In the genomic region with DNA sequence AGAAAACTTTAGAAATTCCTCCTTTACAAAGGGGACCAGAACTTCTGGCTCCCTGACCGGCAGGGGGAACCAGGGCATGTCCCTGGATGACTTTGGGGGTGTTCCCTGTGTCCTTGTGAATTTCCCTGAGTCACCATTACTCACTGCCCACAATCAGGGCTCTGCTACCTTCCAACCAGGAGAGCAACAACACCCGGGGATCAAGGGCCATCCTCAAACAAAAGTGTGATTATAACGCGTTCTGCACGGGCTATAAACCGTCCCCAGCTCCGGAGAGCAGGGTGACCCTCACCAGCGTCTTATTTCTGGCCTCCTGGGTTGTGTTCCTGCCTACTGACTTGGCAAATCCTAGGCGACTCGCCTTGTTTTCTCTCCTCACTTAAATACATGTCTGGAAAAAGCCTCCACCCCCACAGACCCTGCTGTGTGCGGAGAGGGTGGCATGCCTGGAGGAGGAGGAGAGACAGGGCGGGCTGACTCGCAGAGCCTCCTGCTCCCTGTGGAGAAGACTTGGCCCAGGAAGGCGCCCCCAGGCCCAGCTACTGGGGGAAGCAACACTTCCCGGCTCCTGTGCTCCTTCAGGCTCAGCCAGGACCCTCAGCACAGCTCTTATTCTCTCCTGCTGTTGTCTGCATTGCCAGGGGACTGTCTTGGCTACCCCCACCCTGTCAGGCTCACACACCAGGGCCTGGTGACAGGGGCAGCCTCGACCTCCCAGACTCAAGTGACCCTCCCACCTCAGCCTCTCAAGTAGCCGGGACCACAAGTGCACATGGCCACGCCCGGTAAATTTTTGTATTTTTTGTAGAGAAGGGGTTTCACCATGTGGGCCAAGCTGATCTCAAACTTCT, we compare ENCODE assay signal across 1 cellular context.
A peak's percentile ranks its signal among the peaks of the same experiment; 100 is the strongest.
TF ChIP-seq lines count a peak whose summit lies in the region.

No MANE protein-coding gene starts in this region.

TF ChIP-seq in K562, 482 proteins besides CTCF, POLR2A, EP300 and RAD21 (continued from another document and continues in another):
- TF ChIP-seq CREB1 (IDR thresholded peaks at IDR 0.05) (0 out of 2 replicates have a peak, but pooled peaks have one; percentile 30), CREB1 (CRISPR knock-in tag; IDR thresholded peaks at IDR 0.05) (no peak), GATAD2A (IDR thresholded peaks at IDR 0.05) (peak; percentile 80), ZNF696 (CRISPR knock-in tag; conservative IDR thresholded peaks at IDR 0.05) (no peak), GTF2E2 (tag; IDR thresholded peaks at IDR 0.05) (0 out of 2 replicates have a peak, but pooled peaks have one; percentile 49), ZNF785 (CRISPR knock-in tag; IDR thresholded peaks at IDR 0.05) (no peak), ZNF41 (CRISPR knock-in tag; conservative IDR thresholded peaks at IDR 0.05) (peak; percentile 45; the same call in 1 of the 2 replicates), ZNF175 (CRISPR knock-in tag; IDR thresholded peaks at IDR 0.05; ENCODE audit: low read depth) (peak; percentile 63), OTX1 (CRISPR knock-in tag; IDR thresholded peaks at IDR 0.05) (peak; percentile 43; the same call in 1 of the 2 replicates), ZBTB17 (CRISPR knock-in tag; IDR thresholded peaks at IDR 0.05) (peak; percentile 57), TCFL5 (CRISPR knock-in tag; conservative IDR thresholded peaks at IDR 0.05) (0 out of 2 replicates have a peak, but pooled peaks have one; percentile 21), JUN (IDR thresholded peaks at IDR 0.05; ENCODE audit: borderline replicate concordance, low read depth, low read length) (peak; percentile 96), JUN (CRISPR knock-in tag; IDR thresholded peaks at IDR 0.05; ENCODE audit: borderline replicate concordance) (no peak), MAFG (tag; conservative IDR thresholded peaks at IDR 0.05) (peak; percentile 98), ERF (CRISPR knock-in tag; IDR thresholded peaks at IDR 0.05) (peak; percentile 45; the same call in 1 of the 2 replicates), TEAD1 (CRISPR knock-in tag; IDR thresholded peaks at IDR 0.05) (peak; percentile 40 to 46; a peak in 1 of 4 replicates), ZEB2 (IDR thresholded peaks at IDR 0.05) (peak; percentile 87), ZNF780A (CRISPR knock-in tag; IDR thresholded peaks at IDR 0.05) (no peak), HMG20B (CRISPR knock-in tag; IDR thresholded peaks at IDR 0.05) (no peak), ZC3H4 (CRISPR knock-in tag; IDR thresholded peaks at IDR 0.05; ENCODE audit: borderline replicate concordance) (no peak), STAG1 (CRISPR knock-in tag; IDR thresholded peaks at IDR 0.05; ENCODE audit: borderline replicate concordance) (0 out of 2 replicates have a peak, but pooled peaks have one; percentile 19), ZNF165 (CRISPR knock-in tag; IDR thresholded peaks at IDR 0.05; ENCODE audit: borderline replicate concordance) (peak; percentile 78; the same call in 1 of the 2 replicates), HDAC1 (IDR thresholded peaks at IDR 0.05) (peak; percentile 21 to 91; a peak in 3 of 4 replicates), ZFP36 (IDR thresholded peaks at IDR 0.05; ENCODE audit: low read depth, low read length, partially characterized antibody) (no peak), HDAC6 (IDR thresholded peaks at IDR 0.05; ENCODE audit: low read depth, low read length) (no peak), HNRNPUL1 (IDR thresholded peaks at IDR 0.05; ENCODE audit: low read length) (no peak), SAP30 (IDR thresholded peaks at IDR 0.05; ENCODE audit: borderline replicate concordance, insufficient read depth, low read depth, low read length, poor library complexity, severe bottlenecking) (no peak), ESRRA (IDR thresholded peaks at IDR 0.05; ENCODE audit: borderline replicate concordance, low read depth) (peak; percentile 100)
- TF ChIP-seq, protein P1, sequence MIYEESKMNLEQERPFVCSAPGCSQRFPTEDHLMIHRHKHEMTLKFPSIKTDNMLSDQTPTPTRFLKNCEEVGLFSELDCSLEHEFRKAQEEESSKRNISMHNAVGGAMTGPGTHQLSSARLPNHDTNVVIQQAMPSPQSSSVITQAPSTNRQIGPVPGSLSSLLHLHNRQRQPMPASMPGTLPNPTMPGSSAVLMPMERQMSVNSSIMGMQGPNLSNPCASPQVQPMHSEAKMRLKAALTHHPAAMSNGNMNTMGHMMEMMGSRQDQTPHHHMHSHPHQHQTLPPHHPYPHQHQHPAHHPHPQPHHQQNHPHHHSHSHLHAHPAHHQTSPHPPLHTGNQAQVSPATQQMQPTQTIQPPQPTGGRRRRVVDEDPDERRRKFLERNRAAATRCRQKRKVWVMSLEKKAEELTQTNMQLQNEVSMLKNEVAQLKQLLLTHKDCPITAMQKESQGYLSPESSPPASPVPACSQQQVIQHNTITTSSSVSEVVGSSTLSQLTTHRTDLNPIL (CRISPR knock-in tag; IDR thresholded peaks at IDR 0.05): peak; percentile 20; the same call in 1 of the 2 replicates
- TF ChIP-seq, protein P2, sequence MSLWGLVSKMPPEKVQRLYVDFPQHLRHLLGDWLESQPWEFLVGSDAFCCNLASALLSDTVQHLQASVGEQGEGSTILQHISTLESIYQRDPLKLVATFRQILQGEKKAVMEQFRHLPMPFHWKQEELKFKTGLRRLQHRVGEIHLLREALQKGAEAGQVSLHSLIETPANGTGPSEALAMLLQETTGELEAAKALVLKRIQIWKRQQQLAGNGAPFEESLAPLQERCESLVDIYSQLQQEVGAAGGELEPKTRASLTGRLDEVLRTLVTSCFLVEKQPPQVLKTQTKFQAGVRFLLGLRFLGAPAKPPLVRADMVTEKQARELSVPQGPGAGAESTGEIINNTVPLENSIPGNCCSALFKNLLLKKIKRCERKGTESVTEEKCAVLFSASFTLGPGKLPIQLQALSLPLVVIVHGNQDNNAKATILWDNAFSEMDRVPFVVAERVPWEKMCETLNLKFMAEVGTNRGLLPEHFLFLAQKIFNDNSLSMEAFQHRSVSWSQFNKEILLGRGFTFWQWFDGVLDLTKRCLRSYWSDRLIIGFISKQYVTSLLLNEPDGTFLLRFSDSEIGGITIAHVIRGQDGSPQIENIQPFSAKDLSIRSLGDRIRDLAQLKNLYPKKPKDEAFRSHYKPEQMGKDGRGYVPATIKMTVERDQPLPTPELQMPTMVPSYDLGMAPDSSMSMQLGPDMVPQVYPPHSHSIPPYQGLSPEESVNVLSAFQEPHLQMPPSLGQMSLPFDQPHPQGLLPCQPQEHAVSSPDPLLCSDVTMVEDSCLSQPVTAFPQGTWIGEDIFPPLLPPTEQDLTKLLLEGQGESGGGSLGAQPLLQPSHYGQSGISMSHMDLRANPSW (CRISPR knock-in tag; IDR thresholded peaks at IDR 0.05): 0 out of 2 replicates have a peak, but pooled peaks have one; percentile 34
- TF ChIP-seq, protein P3, sequence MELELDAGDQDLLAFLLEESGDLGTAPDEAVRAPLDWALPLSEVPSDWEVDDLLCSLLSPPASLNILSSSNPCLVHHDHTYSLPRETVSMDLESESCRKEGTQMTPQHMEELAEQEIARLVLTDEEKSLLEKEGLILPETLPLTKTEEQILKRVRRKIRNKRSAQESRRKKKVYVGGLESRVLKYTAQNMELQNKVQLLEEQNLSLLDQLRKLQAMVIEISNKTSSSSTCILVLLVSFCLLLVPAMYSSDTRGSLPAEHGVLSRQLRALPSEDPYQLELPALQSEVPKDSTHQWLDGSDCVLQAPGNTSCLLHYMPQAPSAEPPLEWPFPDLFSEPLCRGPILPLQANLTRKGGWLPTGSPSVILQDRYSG (tag; conservative IDR thresholded peaks at IDR 0.05; ENCODE audit: low read depth): peak; percentile 82
- TF ChIP-seq, protein P4, sequence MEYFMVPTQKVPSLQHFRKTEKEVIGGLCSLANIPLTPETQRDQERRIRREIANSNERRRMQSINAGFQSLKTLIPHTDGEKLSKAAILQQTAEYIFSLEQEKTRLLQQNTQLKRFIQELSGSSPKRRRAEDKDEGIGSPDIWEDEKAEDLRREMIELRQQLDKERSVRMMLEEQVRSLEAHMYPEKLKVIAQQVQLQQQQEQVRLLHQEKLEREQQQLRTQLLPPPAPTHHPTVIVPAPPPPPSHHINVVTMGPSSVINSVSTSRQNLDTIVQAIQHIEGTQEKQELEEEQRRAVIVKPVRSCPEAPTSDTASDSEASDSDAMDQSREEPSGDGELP (CRISPR knock-in tag; IDR thresholded peaks at IDR 0.05; ENCODE audit: borderline replicate concordance): peak; percentile 32; the same call in 1 of the 2 replicates
- TF ChIP-seq, protein P5, sequence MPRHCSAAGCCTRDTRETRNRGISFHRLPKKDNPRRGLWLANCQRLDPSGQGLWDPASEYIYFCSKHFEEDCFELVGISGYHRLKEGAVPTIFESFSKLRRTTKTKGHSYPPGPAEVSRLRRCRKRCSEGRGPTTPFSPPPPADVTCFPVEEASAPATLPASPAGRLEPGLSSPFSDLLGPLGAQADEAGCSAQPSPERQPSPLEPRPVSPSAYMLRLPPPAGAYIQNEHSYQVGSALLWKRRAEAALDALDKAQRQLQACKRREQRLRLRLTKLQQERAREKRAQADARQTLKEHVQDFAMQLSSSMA (CRISPR knock-in tag; IDR thresholded peaks at IDR 0.05): peak; percentile 69; the same call in 1 of the 2 replicates
- TF ChIP-seq, protein P6, sequence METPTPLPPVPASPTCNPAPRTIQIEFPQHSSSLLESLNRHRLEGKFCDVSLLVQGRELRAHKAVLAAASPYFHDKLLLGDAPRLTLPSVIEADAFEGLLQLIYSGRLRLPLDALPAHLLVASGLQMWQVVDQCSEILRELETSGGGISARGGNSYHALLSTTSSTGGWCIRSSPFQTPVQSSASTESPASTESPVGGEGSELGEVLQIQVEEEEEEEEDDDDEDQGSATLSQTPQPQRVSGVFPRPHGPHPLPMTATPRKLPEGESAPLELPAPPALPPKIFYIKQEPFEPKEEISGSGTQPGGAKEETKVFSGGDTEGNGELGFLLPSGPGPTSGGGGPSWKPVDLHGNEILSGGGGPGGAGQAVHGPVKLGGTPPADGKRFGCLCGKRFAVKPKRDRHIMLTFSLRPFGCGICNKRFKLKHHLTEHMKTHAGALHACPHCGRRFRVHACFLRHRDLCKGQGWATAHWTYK (CRISPR knock-in tag; IDR thresholded peaks at IDR 0.05): peak; percentile 80; the same call in 1 of the 2 replicates
- TF ChIP-seq, protein P7, sequence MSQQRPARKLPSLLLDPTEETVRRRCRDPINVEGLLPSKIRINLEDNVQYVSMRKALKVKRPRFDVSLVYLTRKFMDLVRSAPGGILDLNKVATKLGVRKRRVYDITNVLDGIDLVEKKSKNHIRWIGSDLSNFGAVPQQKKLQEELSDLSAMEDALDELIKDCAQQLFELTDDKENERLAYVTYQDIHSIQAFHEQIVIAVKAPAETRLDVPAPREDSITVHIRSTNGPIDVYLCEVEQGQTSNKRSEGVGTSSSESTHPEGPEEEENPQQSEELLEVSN (IDR thresholded peaks at IDR 0.05; ENCODE audit: borderline replicate concordance in 1 of 2, extremely low read depth in 1 of 2, insufficient read depth in 1 of 2, insufficient read length in 1 of 2, low read depth in 1 of 2, low read length in 1 of 2, poor library complexity in 1 of 2, severe bottlenecking in 1 of 2): peak; percentile 8 to 35
- TF ChIP-seq, protein P8, sequence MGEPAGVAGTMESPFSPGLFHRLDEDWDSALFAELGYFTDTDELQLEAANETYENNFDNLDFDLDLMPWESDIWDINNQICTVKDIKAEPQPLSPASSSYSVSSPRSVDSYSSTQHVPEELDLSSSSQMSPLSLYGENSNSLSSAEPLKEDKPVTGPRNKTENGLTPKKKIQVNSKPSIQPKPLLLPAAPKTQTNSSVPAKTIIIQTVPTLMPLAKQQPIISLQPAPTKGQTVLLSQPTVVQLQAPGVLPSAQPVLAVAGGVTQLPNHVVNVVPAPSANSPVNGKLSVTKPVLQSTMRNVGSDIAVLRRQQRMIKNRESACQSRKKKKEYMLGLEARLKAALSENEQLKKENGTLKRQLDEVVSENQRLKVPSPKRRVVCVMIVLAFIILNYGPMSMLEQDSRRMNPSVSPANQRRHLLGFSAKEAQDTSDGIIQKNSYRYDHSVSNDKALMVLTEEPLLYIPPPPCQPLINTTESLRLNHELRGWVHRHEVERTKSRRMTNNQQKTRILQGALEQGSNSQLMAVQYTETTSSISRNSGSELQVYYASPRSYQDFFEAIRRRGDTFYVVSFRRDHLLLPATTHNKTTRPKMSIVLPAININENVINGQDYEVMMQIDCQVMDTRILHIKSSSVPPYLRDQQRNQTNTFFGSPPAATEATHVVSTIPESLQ (CRISPR knock-in tag; IDR thresholded peaks at IDR 0.05): 0 out of 2 replicates have a peak, but pooled peaks have one; percentile 42
- TF ChIP-seq, protein P9, sequence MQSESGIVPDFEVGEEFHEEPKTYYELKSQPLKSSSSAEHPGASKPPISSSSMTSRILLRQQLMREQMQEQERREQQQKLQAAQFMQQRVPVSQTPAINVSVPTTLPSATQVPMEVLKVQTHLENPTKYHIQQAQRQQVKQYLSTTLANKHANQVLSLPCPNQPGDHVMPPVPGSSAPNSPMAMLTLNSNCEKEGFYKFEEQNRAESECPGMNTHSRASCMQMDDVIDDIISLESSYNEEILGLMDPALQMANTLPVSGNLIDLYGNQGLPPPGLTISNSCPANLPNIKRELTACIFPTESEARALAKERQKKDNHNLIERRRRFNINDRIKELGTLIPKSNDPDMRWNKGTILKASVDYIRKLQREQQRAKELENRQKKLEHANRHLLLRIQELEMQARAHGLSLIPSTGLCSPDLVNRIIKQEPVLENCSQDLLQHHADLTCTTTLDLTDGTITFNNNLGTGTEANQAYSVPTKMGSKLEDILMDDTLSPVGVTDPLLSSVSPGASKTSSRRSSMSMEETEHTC (IDR thresholded peaks at IDR 0.05): no peak
- TF ChIP-seq, protein P10, sequence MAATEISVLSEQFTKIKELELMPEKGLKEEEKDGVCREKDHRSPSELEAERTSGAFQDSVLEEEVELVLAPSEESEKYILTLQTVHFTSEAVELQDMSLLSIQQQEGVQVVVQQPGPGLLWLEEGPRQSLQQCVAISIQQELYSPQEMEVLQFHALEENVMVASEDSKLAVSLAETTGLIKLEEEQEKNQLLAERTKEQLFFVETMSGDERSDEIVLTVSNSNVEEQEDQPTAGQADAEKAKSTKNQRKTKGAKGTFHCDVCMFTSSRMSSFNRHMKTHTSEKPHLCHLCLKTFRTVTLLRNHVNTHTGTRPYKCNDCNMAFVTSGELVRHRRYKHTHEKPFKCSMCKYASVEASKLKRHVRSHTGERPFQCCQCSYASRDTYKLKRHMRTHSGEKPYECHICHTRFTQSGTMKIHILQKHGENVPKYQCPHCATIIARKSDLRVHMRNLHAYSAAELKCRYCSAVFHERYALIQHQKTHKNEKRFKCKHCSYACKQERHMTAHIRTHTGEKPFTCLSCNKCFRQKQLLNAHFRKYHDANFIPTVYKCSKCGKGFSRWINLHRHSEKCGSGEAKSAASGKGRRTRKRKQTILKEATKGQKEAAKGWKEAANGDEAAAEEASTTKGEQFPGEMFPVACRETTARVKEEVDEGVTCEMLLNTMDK (IDR thresholded peaks at IDR 0.05; ENCODE audit: borderline replicate concordance, insufficient read depth, low read depth, low read length, poor library complexity, severe bottlenecking): peak; percentile 86
- TF ChIP-seq, protein P11, sequence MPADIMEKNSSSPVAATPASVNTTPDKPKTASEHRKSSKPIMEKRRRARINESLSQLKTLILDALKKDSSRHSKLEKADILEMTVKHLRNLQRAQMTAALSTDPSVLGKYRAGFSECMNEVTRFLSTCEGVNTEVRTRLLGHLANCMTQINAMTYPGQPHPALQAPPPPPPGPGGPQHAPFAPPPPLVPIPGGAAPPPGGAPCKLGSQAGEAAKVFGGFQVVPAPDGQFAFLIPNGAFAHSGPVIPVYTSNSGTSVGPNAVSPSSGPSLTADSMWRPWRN (IDR thresholded peaks at IDR 0.05; ENCODE audit: low read depth): 0 out of 2 replicates have a peak, but pooled peaks have one; percentile 21
